Comparison of ENCODE assay signal across 15 cellular contexts in the genomic region with DNA sequence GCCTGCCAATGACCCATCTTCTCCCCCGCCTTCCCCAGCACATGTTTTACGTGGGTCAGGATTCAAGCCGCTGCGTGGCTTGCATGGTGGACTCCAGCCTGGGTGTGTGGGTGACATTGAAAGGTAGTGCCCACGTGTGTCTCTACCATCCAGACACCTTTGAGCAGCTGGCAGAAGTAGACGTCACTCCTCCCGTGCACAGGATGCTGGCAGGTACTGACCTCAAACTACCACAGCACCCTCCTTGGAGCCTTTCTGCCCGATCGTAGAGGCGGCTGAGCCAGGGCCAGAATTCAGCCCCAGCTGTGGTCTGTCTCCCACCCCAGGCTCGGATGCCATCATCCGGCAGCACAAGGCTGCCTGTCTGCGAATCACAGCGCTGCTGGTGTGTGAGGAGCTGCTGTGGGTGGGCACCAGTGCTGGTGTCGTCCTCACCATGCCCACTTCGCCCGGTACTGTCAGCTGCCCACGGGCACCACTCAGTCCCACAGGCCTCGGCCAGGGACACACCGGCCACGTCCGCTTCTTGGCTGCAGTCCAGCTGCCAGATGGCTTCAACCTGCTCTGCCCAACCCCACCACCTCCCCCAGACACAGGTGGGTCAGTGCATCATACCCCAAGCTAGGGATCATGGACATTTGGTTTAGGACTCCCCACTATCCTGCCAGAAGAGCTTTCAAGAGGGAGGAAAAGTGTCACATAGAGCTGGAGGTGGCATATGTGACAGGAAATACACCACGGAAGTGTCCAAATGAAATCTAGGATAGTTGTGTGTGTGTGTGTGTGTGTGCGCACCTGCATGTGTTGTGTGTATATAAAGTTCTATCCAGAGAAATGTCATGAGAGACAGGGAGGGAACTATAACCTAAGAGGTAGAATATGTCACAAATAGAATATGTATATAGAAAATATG. TPM values are rescaled to one million over a fixed set of nuclear protein-coding genes. Genes with fewer than 3 reads are reported as not detected.
DNase-seq lines count a peak whose midpoint lies in the region; ATAC-seq, FAIRE-seq and TF ChIP-seq lines count a peak whose summit lies in the region.
"Had no signal": no experiment of that assay in that cellular context is flagged by ENCODE, and none has a peak within 500 bp of the region (broad histone marks: within the 10 kb centered on the region; RNA-seq: fewer than 3 reads in every experiment).

No MANE protein-coding gene starts in this region.

- H3K36me3 Mint-ChIP-seq in CD4-positive, alpha-beta memory T cell: no peaks in the 10 kb centered on the region
- H3K36me3 Mint-ChIP-seq in activated T-helper 2 cell treated with anti-CD3 and anti-CD28 coated beads, Interferon-gamma antibody, Interleukin-2, Interleukin-4, amounts not matched to agents 10 μg/mL and 5 μg/mL and 100 μg/mL, durations not matched to agents 14 hours and 24 hours and 36 hours (ENCODE audit: low read depth): no peaks in the 10 kb centered on the region
- no peaks in the 10 kb centered on the region for H3K36me3 Mint-ChIP-seq in natural killer cell

- FAIRE-seq in GM19239 (lab: Jason Lieb, UNC): peak; percentile 53

- TF ChIP-seq EP300 in sigmoid colon (IDR thresholded peaks at IDR 0.05): no peak

- peak in 1 of 5 donors; percentile 31 for DNase-seq in CD4-positive, alpha-beta memory T cell
- DNase-seq in GM19239 (ENCODE audit: insufficient read length, low spot score) (no peak), natural killer cell (no peak), upper lobe of right lung (no peak), sigmoid colon (no peak)
- no peak for DNase-seq in activated T-helper 2 cell treated with anti-CD3 and anti-CD28 coated beads, Interferon-gamma antibody, Interleukin-2, Interleukin-4, amounts not matched to agents 10 μg/mL and 5 μg/mL and 100 μg/mL, durations not matched to agents 14 hours and 24 hours and 36 hours (ENCODE audit: low spot score)
- DNase-seq: H9; mammary epithelial cell; nucleus accumbens; SHP77; stimulated activated CD4-positive, alpha-beta T cell treated with anti-CD3 and anti-CD28 coated beads, Interleukin-4, amount 100 ng/mL, for 24 hours had no signal

- H3K27ac ChIP-seq in CD4-positive, alpha-beta memory T cell (ENCODE audit: low read depth, low read length): peak overlapping the region; percentile 67
- H3K27ac ChIP-seq in upper lobe of right lung (no peak overlapping the region), sigmoid colon (no peak overlapping the region)
- H3K27ac ChIP-seq: C4-2B, vagina had no signal

- peak overlapping the region in 6 of 8 donors; percentile 21 to 83 (median 71) for H3K4me3 Mint-ChIP-seq in CD4-positive, alpha-beta memory T cell
- no peak overlapping the region for H3K4me3 Mint-ChIP-seq in activated T-helper 2 cell treated with anti-CD3 and anti-CD28 coated beads, Interferon-gamma antibody, Interleukin-2, Interleukin-4, amounts not matched to agents 10 μg/mL and 5 μg/mL and 100 μg/mL, durations not matched to agents 14 hours and 24 hours and 36 hours (ENCODE audit: low read depth)
- H3K4me3 Mint-ChIP-seq in natural killer cell: peak overlapping the region; percentile 72
- H3K4me3 Mint-ChIP-seq: H9 had no signal

- no peak overlapping the region for H3K4me3 ChIP-seq in CD4-positive, alpha-beta memory T cell (ENCODE audit: low read length in 2 of 2)
- H3K4me3 ChIP-seq in upper lobe of right lung: no peak overlapping the region
- H3K4me3 ChIP-seq in sigmoid colon: no peak overlapping the region
- H3K4me3 ChIP-seq: vagina had no signal

- no peaks in the 10 kb centered on the region for H3K9me3 ChIP-seq in CD4-positive, alpha-beta memory T cell (ENCODE audit: control insufficient read depth in 1 of 2, low read length in 2 of 2)
- H3K9me3 ChIP-seq in upper lobe of right lung: no peaks in the 10 kb centered on the region
- no peaks in the 10 kb centered on the region for H3K9me3 ChIP-seq in sigmoid colon
- H3K9me3 ChIP-seq: vagina had no signal

- H3K4me1 Mint-ChIP-seq in CD4-positive, alpha-beta memory T cell: peaks cover 12 to 42% (median 24%) of the 10 kb centered on the region in 4 donors
- peaks cover 20% of the 10 kb centered on the region for H3K4me1 Mint-ChIP-seq in activated T-helper 2 cell treated with anti-CD3 and anti-CD28 coated beads, Interferon-gamma antibody, Interleukin-2, Interleukin-4, amounts not matched to agents 10 μg/mL and 5 μg/mL and 100 μg/mL, durations not matched to agents 14 hours and 24 hours and 36 hours (ENCODE audit: low read depth)
- H3K4me1 Mint-ChIP-seq in natural killer cell: peaks cover 16% of the 10 kb centered on the region in 2 donors

- H3K27me3 ChIP-seq in CD4-positive, alpha-beta memory T cell (ENCODE audit: insufficient read depth, low read length): no peaks in the 10 kb centered on the region
- H3K27me3 ChIP-seq in upper lobe of right lung (no peaks in the 10 kb centered on the region), sigmoid colon (no peaks in the 10 kb centered on the region)
- H3K27me3 ChIP-seq: vagina had no signal

- intact Hi-C loops in CD4-positive, alpha-beta memory T cell (cut with micrococcal nuclease): loop anchor here (1.0 kb wide), 1 partner anchor 11 kb away; a partner anchor contains a TSS
- intact Hi-C loops in activated T-helper 2 cell treated with anti-CD3 and anti-CD28 coated beads, Interferon-gamma antibody, Interleukin-2, Interleukin-4, amounts not matched to agents 10 μg/mL and 5 μg/mL and 100 μg/mL, durations not matched to agents 14 hours and 24 hours and 36 hours (cut with micrococcal nuclease): no loop called here
- intact Hi-C loops in natural killer cell (cut with micrococcal nuclease) (no loop called here), upper lobe of right lung (cut with DNase I) (no loop called here), sigmoid colon (cut with DNase I) (loop anchor here (10.0 kb wide), 1 partner anchor 541 kb away; no protein-coding TSS in a partner anchor)

- peak overlapping the region; percentile 81 to 97 (median 96) for H3K27ac Mint-ChIP-seq in CD4-positive, alpha-beta memory T cell
- peak overlapping the region; percentile 73 for H3K27ac Mint-ChIP-seq in activated T-helper 2 cell treated with anti-CD3 and anti-CD28 coated beads, Interferon-gamma antibody, Interleukin-2, Interleukin-4, amounts not matched to agents 10 μg/mL and 5 μg/mL and 100 μg/mL, durations not matched to agents 14 hours and 24 hours and 36 hours
- H3K27ac Mint-ChIP-seq in natural killer cell: peak overlapping the region; percentile 85 to 93
- H3K27ac Mint-ChIP-seq: H9 had no signal

- no peaks in the 10 kb centered on the region for H3K27me3 Mint-ChIP-seq in CD4-positive, alpha-beta memory T cell
- no peaks in the 10 kb centered on the region for H3K27me3 Mint-ChIP-seq in activated T-helper 2 cell treated with anti-CD3 and anti-CD28 coated beads, Interferon-gamma antibody, Interleukin-2, Interleukin-4, amounts not matched to agents 10 μg/mL and 5 μg/mL and 100 μg/mL, durations not matched to agents 14 hours and 24 hours and 36 hours (ENCODE audit: low read depth)
- H3K27me3 Mint-ChIP-seq in natural killer cell (ENCODE audit: low read depth in 2 of 2): no peaks in the 10 kb centered on the region

- TF ChIP-seq CTCF in natural killer cell (IDR thresholded peaks at IDR 0.05): no peak
- TF ChIP-seq CTCF in upper lobe of right lung (IDR thresholded peaks at IDR 0.05): no peak
- no peak for TF ChIP-seq CTCF in sigmoid colon (IDR thresholded peaks at IDR 0.05)

- POLR2A ChIA-PET in CD4-positive, alpha-beta memory T cell (lab: Charles Lee; ENCODE audit: partially characterized antibody): interaction anchor here (1.3 to 3.3 kb wide), 4 partner anchors 10 to 232 kb away, joined by 3 to 31 read pairs (median 8); a partner anchor contains a TSS

- H3K9me3 Mint-ChIP-seq in CD4-positive, alpha-beta memory T cell: peaks cover 0 to 3% (median 0%) of the 10 kb centered on the region in 8 donors
- H3K9me3 Mint-ChIP-seq in activated T-helper 2 cell treated with anti-CD3 and anti-CD28 coated beads, Interferon-gamma antibody, Interleukin-2, Interleukin-4, amounts not matched to agents 10 μg/mL and 5 μg/mL and 100 μg/mL, durations not matched to agents 14 hours and 24 hours and 36 hours: no peaks in the 10 kb centered on the region
- H3K9me3 Mint-ChIP-seq in natural killer cell: no peaks in the 10 kb centered on the region
- H3K9me3 Mint-ChIP-seq: H9 had no signal

- TF ChIP-seq POLR2A in sigmoid colon (IDR thresholded peaks at IDR 0.05): no peak

- CTCF ChIA-PET in CD4-positive, alpha-beta memory T cell (lab: Charles Lee; ENCODE audit: partially characterized antibody): interaction anchor here (1.2 to 10.5 kb wide), 7 partner anchors 9 to 61 kb away, joined by 3 to 125 read pairs (median 4); no protein-coding TSS in a partner anchor

- no peaks in the 10 kb centered on the region for H3K36me3 ChIP-seq in CD4-positive, alpha-beta memory T cell (ENCODE audit: insufficient read depth, low read length)
- H3K36me3 ChIP-seq in upper lobe of right lung (peaks cover 75% of the 10 kb centered on the region), sigmoid colon (peaks cover 54 to 88% (median 65%) of the 10 kb centered on the region in 4 donors)

- WGBS in sigmoid colon, 2 donors: 89 to 93% methylated on average over 24 of the region's 24 CpGs

- ATAC-seq in natural killer cell (peak in 2 of 3 donors; percentile 11 to 32), upper lobe of right lung (no peak), HG02973 (IDR thresholded peaks at IDR 0.05; ENCODE audit: unreplicated experiment) (no peak)
- ATAC-seq: sciatic nerve had no signal

- H3K4me1 ChIP-seq in CD4-positive, alpha-beta memory T cell (ENCODE audit: insufficient read depth, low read length): peaks cover 35% of the 10 kb centered on the region
- H3K4me1 ChIP-seq in upper lobe of right lung (peaks cover 10% of the 10 kb centered on the region), sigmoid colon (peaks cover 0 to under 1% (median 0%) of the 10 kb centered on the region in 4 donors)
- H3K4me1 ChIP-seq: vagina had no signal

RNA-seq across cellular contexts. Expression of a gene that starts 10.6 kb away (rescaled TPM):
- 10 to 100 TPM; 12.1 to 12.9 TPM for total RNA-seq in CD4-positive, alpha-beta memory T cell
- 1 to 10 TPM; 2.2 to 5.2 TPM for polyA plus RNA-seq in CD4-positive, alpha-beta memory T cell
- total RNA-seq in activated T-helper 2 cell treated with anti-CD3 and anti-CD28 coated beads, Interferon-gamma antibody, Interleukin-2, Interleukin-4, amounts not matched to agents 10 μg/mL and 5 μg/mL and 100 μg/mL, durations not matched to agents 14 hours and 24 hours and 36 hours: 33.5 and 34.5 TPM in 2 replicates
- total RNA-seq in natural killer cell: 100 to 1,000 TPM; 132 to 264 (median 151) TPM
- 11.7 TPM for total RNA-seq in upper lobe of right lung
- total RNA-seq in sigmoid colon: 1 to 10 TPM in 2 of 4 donors, under 1 TPM in 2; 0.28 to 1.8 (median 0.95) TPM
- 1 to 10 TPM in 2 of 3 donors, under 1 TPM in 1; 0.92 to 9.3 (median 1.2) TPM for polyA plus RNA-seq in sigmoid colon

RNA-seq across cellular contexts. Expression of a gene that starts 57.5 kb away (rescaled TPM):
- under 1 TPM in 1 of 2 experiments, not detected in 1; 0.23 TPM for total RNA-seq in CD4-positive, alpha-beta memory T cell
- polyA plus RNA-seq in CD4-positive, alpha-beta memory T cell: not detected
- 0.09 and 0.30 TPM in 2 replicates for total RNA-seq in activated T-helper 2 cell treated with anti-CD3 and anti-CD28 coated beads, Interferon-gamma antibody, Interleukin-2, Interleukin-4, amounts not matched to agents 10 μg/mL and 5 μg/mL and 100 μg/mL, durations not matched to agents 14 hours and 24 hours and 36 hours
- total RNA-seq in natural killer cell: under 1 TPM; 0.02 to 0.88 (median 0.50) TPM
- 74.5 TPM for total RNA-seq in upper lobe of right lung
- 100 to 1,000 TPM in 1 of 4 donors, 10 to 100 TPM in 3; 38.2 to 104 (median 66.9) TPM for total RNA-seq in sigmoid colon
- 10 to 100 TPM in 1 of 3 donors, 1 to 10 TPM in 2; 1.8 to 15.9 (median 2.4) TPM for polyA plus RNA-seq in sigmoid colon

Comparison
In these comparisons a context has a peak if more than half of its experiments do, and no peak if none do; other contexts are left out.
1. ATAC-seq: peak in natural killer cell (2 of 3); none in upper lobe of right lung (single experiment) and HG02973 (single experiment).
2. RNA of a gene that starts 57.5 kb away (total RNA-seq): 38.2 to 104 TPM in sigmoid colon and 74.5 TPM in upper lobe of right lung (single experiment); 0.02 to 0.88 TPM in natural killer cell, 0.09 to 0.30 TPM in activated T-helper 2 cell treated with anti-CD3 and anti-CD28 coated beads, Interferon-gamma antibody, Interleukin-2, Interleukin-4, amounts not matched to agents 10 μg/mL and 5 μg/mL and 100 μg/mL, durations not matched to agents 14 hours and 24 hours and 36 hours and 0.23 TPM in CD4-positive, alpha-beta memory T cell; every median in the first group is over 10 times any median in the second.
3. intact Hi-C loops: an anchor here in CD4-positive, alpha-beta memory T cell (1.0 kb wide) and sigmoid colon (10.0 kb wide); none called in activated T-helper 2 cell treated with anti-CD3 and anti-CD28 coated beads, Interferon-gamma antibody, Interleukin-2, Interleukin-4, amounts not matched to agents 10 μg/mL and 5 μg/mL and 100 μg/mL, durations not matched to agents 14 hours and 24 hours and 36 hours, natural killer cell and upper lobe of right lung.
4. Peak in every context shown above with its lines, with median percentiles within 50 percentile points of each other: H3K27ac Mint-ChIP-seq.